30 cellular contexts compared by ENCODE assay signal in genomic region chr18:40983835-40984234, GRCh38.
"Had no signal": no experiment of that assay in that cellular context is flagged by ENCODE, and none has a peak within 500 bp of the region (broad histone marks: within the 10 kb centered on the region; RNA-seq: fewer than 3 reads in every experiment).

No MANE protein-coding gene starts in this region.

- H3K36me3 ChIP-seq: adrenal gland, brain microvascular endothelial cell, cardiac muscle cell had no signal

- H3K9me3 ChIP-seq: adrenal gland, body of pancreas had no signal

- H3K4me1 ChIP-seq: adrenal gland, body of pancreas had no signal

- H3K27me3 ChIP-seq: adrenal gland, body of pancreas, brain microvascular endothelial cell, cardiac muscle cell had no signal

- H3K27ac ChIP-seq: adrenal gland, body of pancreas, cardiac muscle cell, VCaP had no signal

- DNase-seq: activated B cell treated with CpG ODN at 0.5 μM for 24 hours; activated CD4-positive, alpha-beta memory T cell treated with anti-CD3 and anti-CD28 coated beads for 36 hours; activated CD4-positive, alpha-beta T cell treated with anti-CD3 and anti-CD28 coated beads for 4 hours; activated CD4-positive, alpha-beta T cell treated with anti-CD3 and anti-CD28 coated beads, Interleukin-2, amount 10 ng/mL, durations not matched to agents 24 days and 14 days; activated CD4-positive, alpha-beta T cell treated with anti-CD3 and anti-CD28 coated beads, Interleukin-2, amount 50 U/mL, for 1 hour; activated CD4-positive, alpha-beta T cell treated with anti-CD3 and anti-CD28 coated beads, Interleukin-2, amount 50 U/mL, for 4 hours; activated CD4-positive, CD25-positive, alpha-beta regulatory T cell treated with anti-CD3 and anti-CD28 coated beads, Interleukin-2, amount 50 U/mL, for 72 hours; activated CD8-positive, alpha-beta memory T cell treated with anti-CD3 and anti-CD28 coated beads, Interleukin-2, amount 50 U/mL, for 4 hours; activated CD8-positive, alpha-beta T cell treated with anti-CD3 and anti-CD28 coated beads for 36 hours; activated effector memory CD4-positive, alpha-beta T cell treated with anti-CD3 and anti-CD28 coated beads, Interleukin-2, amount 50 U/mL, for 16 hours; activated gamma-delta T cell treated with Interleukin-2 at 50 U/mL for 16 hours; activated naive CD4-positive, alpha-beta T cell; activated naive CD4-positive, alpha-beta T cell treated with anti-CD3 and anti-CD28 coated beads for 36 hours; activated naive CD4-positive, alpha-beta T cell treated with anti-CD3 and anti-CD28 coated beads, Interleukin-2, amount 50 U/mL, for 16 hours; activated naive CD8-positive, alpha-beta T cell treated with anti-CD3 and anti-CD28 coated beads for 36 hours; activated T-cell treated with anti-CD3 and anti-CD28 coated beads for 4 hours; activated T-cell treated with anti-CD3 and anti-CD28 coated beads, Interleukin-2, amount 50 U/mL, for 1 hour; activated T-cell treated with anti-CD3 and anti-CD28 coated beads, Interleukin-2, amount 50 U/mL, for 4 hours; activated T-cell treated with anti-CD3 and anti-CD28 coated beads, Interleukin-2, amount 50 U/mL, for 72 hours; adrenal gland; amniotic stem cell; aorta; body of pancreas; brain microvascular endothelial cell; caudate nucleus; cerebellar nuclear complex; T-helper 2 cell; T-helper 9 cell had no signal

- H3K4me3 ChIP-seq: adrenal gland, body of pancreas, cardiac muscle cell had no signal
